Comparison of ENCODE assay signal across 1 cellular context in the genomic region with DNA sequence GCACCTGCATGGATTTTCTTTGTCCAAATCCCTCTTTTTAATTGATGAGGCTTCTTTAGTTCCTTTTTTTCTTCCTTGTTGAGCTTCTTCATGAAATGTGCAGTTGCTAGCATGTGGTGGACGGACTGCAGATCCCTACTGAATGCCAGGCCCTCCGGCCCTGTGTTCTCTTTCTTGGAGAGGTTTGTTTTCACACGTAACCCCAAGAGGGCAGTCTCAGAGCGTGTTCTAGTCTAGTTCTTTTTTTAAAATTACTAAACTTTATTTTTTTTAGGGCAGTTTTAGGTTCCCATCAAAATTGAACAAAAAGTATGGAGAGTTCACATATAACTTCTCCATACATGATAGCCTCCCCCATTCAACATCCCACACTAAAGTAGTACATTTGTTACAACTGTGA.
TF ChIP-seq lines count a peak whose summit lies in the region.

No MANE protein-coding gene starts in this region.

TF ChIP-seq in K562, 482 proteins besides CTCF, POLR2A, EP300 and RAD21 (continued from another document):
- TF ChIP-seq RERE (CRISPR knock-in tag; IDR thresholded peaks at IDR 0.05; ENCODE audit: borderline replicate concordance), result no peak
